1 cellular context compared by ENCODE assay signal in the genomic region with DNA sequence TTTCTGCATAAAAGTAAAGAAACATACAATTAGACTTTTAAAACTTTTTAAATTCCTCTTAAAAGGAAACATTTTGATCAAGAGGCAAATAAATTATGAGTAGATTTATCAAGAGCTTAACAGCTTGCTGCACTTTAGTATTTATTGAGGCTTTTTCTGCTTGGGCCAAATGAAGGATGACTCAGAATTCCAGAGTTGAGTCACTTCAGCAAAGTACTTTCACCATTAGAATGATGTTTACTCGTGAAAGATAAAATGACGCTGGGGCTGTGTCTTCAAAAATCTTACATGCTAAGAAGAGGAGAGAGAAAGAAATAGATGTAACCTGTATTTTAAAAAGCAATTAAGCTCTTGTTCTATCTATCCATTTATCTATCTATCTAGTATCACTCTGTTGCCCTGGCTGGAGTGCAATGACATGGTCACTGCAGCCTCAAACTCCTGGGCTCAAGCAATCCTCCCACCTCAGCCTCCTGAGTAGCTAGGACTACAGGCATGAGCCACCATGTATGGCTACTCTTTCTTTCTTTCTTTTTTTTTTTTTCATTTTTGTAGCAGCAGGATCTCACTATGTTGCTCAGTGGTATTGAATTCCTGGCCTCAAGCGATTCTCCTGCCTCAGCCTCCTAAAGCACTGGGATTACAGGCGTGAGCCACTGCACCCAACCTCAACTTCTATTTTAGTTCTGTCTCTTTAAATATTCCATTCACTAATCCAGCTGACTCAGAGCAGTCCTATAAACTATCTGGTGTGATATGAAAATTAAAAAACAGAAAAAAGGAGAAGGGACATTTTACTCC.
TF ChIP-seq lines count a peak whose summit lies in the region.

No MANE protein-coding gene starts in this region.

TF ChIP-seq in SK-N-SH, 30 proteins besides CTCF, POLR2A, EP300 and RAD21 (continued from another document):
- TF ChIP-seq FOSL2 (IDR thresholded peaks at IDR 0.05; ENCODE audit: borderline replicate concordance, low read depth): peak; percentile 93
- TF ChIP-seq, protein P1, sequence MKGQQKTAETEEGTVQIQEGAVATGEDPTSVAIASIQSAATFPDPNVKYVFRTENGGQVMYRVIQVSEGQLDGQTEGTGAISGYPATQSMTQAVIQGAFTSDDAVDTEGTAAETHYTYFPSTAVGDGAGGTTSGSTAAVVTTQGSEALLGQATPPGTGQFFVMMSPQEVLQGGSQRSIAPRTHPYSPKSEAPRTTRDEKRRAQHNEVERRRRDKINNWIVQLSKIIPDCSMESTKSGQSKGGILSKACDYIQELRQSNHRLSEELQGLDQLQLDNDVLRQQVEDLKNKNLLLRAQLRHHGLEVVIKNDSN (IDR thresholded peaks at IDR 0.05; ENCODE audit: borderline replicate concordance, low read depth): no peak
- TF ChIP-seq, protein P2, sequence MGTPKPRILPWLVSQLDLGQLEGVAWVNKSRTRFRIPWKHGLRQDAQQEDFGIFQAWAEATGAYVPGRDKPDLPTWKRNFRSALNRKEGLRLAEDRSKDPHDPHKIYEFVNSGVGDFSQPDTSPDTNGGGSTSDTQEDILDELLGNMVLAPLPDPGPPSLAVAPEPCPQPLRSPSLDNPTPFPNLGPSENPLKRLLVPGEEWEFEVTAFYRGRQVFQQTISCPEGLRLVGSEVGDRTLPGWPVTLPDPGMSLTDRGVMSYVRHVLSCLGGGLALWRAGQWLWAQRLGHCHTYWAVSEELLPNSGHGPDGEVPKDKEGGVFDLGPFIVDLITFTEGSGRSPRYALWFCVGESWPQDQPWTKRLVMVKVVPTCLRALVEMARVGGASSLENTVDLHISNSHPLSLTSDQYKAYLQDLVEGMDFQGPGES (IDR thresholded peaks at IDR 0.05; ENCODE audit: low read depth, low read length): no peak
- TF ChIP-seq REST (IDR thresholded peaks at IDR 0.05; ENCODE audit: low read depth, low read length): no peak
- TF ChIP-seq YY1 (IDR thresholded peaks at IDR 0.05; ENCODE audit: low read depth): no peak
- TF ChIP-seq, protein P3, sequence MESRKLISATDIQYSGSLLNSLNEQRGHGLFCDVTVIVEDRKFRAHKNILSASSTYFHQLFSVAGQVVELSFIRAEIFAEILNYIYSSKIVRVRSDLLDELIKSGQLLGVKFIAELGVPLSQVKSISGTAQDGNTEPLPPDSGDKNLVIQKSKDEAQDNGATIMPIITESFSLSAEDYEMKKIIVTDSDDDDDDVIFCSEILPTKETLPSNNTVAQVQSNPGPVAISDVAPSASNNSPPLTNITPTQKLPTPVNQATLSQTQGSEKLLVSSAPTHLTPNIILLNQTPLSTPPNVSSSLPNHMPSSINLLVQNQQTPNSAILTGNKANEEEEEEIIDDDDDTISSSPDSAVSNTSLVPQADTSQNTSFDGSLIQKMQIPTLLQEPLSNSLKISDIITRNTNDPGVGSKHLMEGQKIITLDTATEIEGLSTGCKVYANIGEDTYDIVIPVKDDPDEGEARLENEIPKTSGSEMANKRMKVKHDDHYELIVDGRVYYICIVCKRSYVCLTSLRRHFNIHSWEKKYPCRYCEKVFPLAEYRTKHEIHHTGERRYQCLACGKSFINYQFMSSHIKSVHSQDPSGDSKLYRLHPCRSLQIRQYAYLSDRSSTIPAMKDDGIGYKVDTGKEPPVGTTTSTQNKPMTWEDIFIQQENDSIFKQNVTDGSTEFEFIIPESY (IDR thresholded peaks at IDR 0.05; ENCODE audit: borderline replicate concordance, low read depth): no peak
- TF ChIP-seq TCF12 (IDR thresholded peaks at IDR 0.05): peak; percentile 67
- TF ChIP-seq FOXJ3 (CRISPR knock-in tag; IDR thresholded peaks at IDR 0.05): no peak
- no peak for TF ChIP-seq MEF2A (IDR thresholded peaks at IDR 0.05; ENCODE audit: borderline replicate concordance, low read depth)
- peak; percentile 25; the same call in 1 of the 2 replicates for TF ChIP-seq TEAD4 (IDR thresholded peaks at IDR 0.05; ENCODE audit: borderline replicate concordance, insufficient read depth)
- no peak for TF ChIP-seq NRF1 (IDR thresholded peaks at IDR 0.05; ENCODE audit: low read depth, low read length)
TF ChIP-seq in SK-N-SH: peak in this region for 6.
